1 cellular context compared by ENCODE assay signal in genomic region chr4:184733654-184734524, GRCh38.
TF ChIP-seq lines count a peak whose summit lies in the region.

Gene CENPU (minus strand): TSS chr4:184734096. CDS start chr4:184734062, 34 bp downstream.

TF ChIP-seq in K562, 482 proteins besides CTCF, POLR2A, EP300 and RAD21 (continued from another document and continues in another):
- TF ChIP-seq ELK3 (CRISPR knock-in tag; IDR thresholded peaks at IDR 0.05) (no peak), ZNF77 (CRISPR knock-in tag; IDR thresholded peaks at IDR 0.05) (no peak), HDAC6 (IDR thresholded peaks at IDR 0.05; ENCODE audit: low read depth, low read length) (no peak), JUND (IDR thresholded peaks at IDR 0.05; ENCODE audit: borderline replicate concordance, low read depth, low read length) (peak; percentile 86), JUND (tag; IDR thresholded peaks at IDR 0.05; ENCODE audit: borderline replicate concordance, low read depth, low read length) (no peak), MITF (IDR thresholded peaks at IDR 0.05) (peak; percentile 22; the same call in 1 of the 2 replicates), ZNF143 (CRISPR knock-in tag; IDR thresholded peaks at IDR 0.05) (peak; percentile 6; the same call in 1 of the 2 replicates), DMBX1 (CRISPR knock-in tag; IDR thresholded peaks at IDR 0.05; ENCODE audit: borderline replicate concordance) (no peak), TSHZ1 (CRISPR knock-in tag; IDR thresholded peaks at IDR 0.05) (no peak), THRAP3 (IDR thresholded peaks at IDR 0.05; ENCODE audit: borderline replicate concordance) (peak; percentile 99), CBFB (CRISPR knock-in tag; IDR thresholded peaks at IDR 0.05) (no peak), FOSL1 (tag; conservative IDR thresholded peaks at IDR 0.05) (peak; percentile 54; the same call in 1 of the 2 replicates), TEAD4 (IDR thresholded peaks at IDR 0.05; ENCODE audit: low read length) (peak; percentile 86), TEAD4 (CRISPR knock-in tag; IDR thresholded peaks at IDR 0.05; ENCODE audit: borderline replicate concordance) (no peak), FOXK2 (conservative IDR thresholded peaks at IDR 0.05 in 1 of 2, IDR thresholded peaks at IDR 0.05 in 1 of 2; ENCODE audit: low read depth in 2 of 2) (peak; percentile 94), MCM7 (IDR thresholded peaks at IDR 0.05) (no peak), MEIS2 (IDR thresholded peaks at IDR 0.05; ENCODE audit: partially characterized antibody) (peak; percentile 88), ZNF79 (CRISPR knock-in tag; IDR thresholded peaks at IDR 0.05; ENCODE audit: low read depth) (no peak), TBP (optimal IDR thresholded peaks at IDR 0.05; ENCODE audit: low read depth, low read length) (peak; percentile 83), FIP1L1 (IDR thresholded peaks at IDR 0.05; ENCODE audit: low read depth, low read length, poor library complexity, severe bottlenecking) (peak; percentile 97), NFE2 (IDR thresholded peaks at IDR 0.05; ENCODE audit: low read depth) (peak; percentile 59; the same call in 1 of the 2 replicates), ZBTB7A (IDR thresholded peaks at IDR 0.05; ENCODE audit: borderline replicate concordance, control insufficient read depth, low read depth, low read length) (peak; percentile 98), JUN (IDR thresholded peaks at IDR 0.05; ENCODE audit: borderline replicate concordance, low read depth, low read length) (peak; percentile 86), JUN (CRISPR knock-in tag; IDR thresholded peaks at IDR 0.05; ENCODE audit: borderline replicate concordance) (no peak; the same call in 1 of the 2 replicates), ZNF133 (CRISPR knock-in tag; IDR thresholded peaks at IDR 0.05) (no peak), TFAP4 (CRISPR knock-in tag; IDR thresholded peaks at IDR 0.05; ENCODE audit: borderline replicate concordance) (peak; percentile 99), ZNF699 (CRISPR knock-in tag; IDR thresholded peaks at IDR 0.05; ENCODE audit: insufficient replicate concordance) (no peak), ZBTB12 (CRISPR knock-in tag; IDR thresholded peaks at IDR 0.05) (peak; percentile 25; the same call in 1 of the 2 replicates), ZNF384 (IDR thresholded peaks at IDR 0.05; ENCODE audit: low read depth, low read length) (peak; percentile 64), RFX1 (IDR thresholded peaks at IDR 0.05) (peak; percentile 41; the same call in 1 of the 2 replicates), ZNF197 (CRISPR knock-in tag; IDR thresholded peaks at IDR 0.05; ENCODE audit: low read depth) (peak; percentile 55; the same call in 1 of the 2 replicates), ZNF717 (CRISPR knock-in tag; IDR thresholded peaks at IDR 0.05) (no peak), ZC3H11A (IDR thresholded peaks at IDR 0.05; ENCODE audit: low read depth, low read length) (0 out of 2 replicates have a peak, but pooled peaks have one; percentile 70), AFF4 (CRISPR knock-in tag; IDR thresholded peaks at IDR 0.05) (peak; percentile 79; the same call in 1 of the 2 replicates), MECOM (CRISPR knock-in tag; IDR thresholded peaks at IDR 0.05) (no peak), ETV5 (CRISPR knock-in tag; IDR thresholded peaks at IDR 0.05; ENCODE audit: low read depth) (peak; percentile 81; the same call in 1 of the 2 replicates), ZNF347 (CRISPR knock-in tag; IDR thresholded peaks at IDR 0.05; ENCODE audit: low read depth) (no peak), ETV1 (tag; conservative IDR thresholded peaks at IDR 0.05; ENCODE audit: low read depth) (peak; percentile 66), SMAD2 (IDR thresholded peaks at IDR 0.05; ENCODE audit: low read depth, low read length) (no peak), DLX4 (CRISPR knock-in tag; IDR thresholded peaks at IDR 0.05) (no peak), SMARCA5 (IDR thresholded peaks at IDR 0.05) (no peak), TRIM24 (IDR thresholded peaks at IDR 0.05) (peak; percentile 43 to 78; a peak in 3 of 4 replicates), OTX1 (CRISPR knock-in tag; IDR thresholded peaks at IDR 0.05) (no peak), LEF1 (IDR thresholded peaks at IDR 0.05) (0 out of 2 replicates have a peak, but pooled peaks have one; percentile 24), FOXJ2 (tag; IDR thresholded peaks at IDR 0.05) (peak; percentile 62; the same call in 1 of the 2 replicates), USF1 (CRISPR knock-in tag; IDR thresholded peaks at IDR 0.05) (peak; percentile 95), PTTG1 (tag; IDR thresholded peaks at IDR 0.05; ENCODE audit: low read depth) (no peak), ZNF589 (CRISPR knock-in tag; IDR thresholded peaks at IDR 0.05; ENCODE audit: low read depth) (peak; percentile 86), HSF4 (CRISPR knock-in tag; IDR thresholded peaks at IDR 0.05; ENCODE audit: borderline replicate concordance) (no peak), CCNT2 (IDR thresholded peaks at IDR 0.05; ENCODE audit: borderline replicate concordance, extremely low read depth, insufficient read length, low read depth, low read length) (peak; percentile 79), BCOR (IDR thresholded peaks at IDR 0.05) (no peak; the same call in 1 of the 2 replicates), NCOR1 (IDR thresholded peaks at IDR 0.05) (peak; percentile 44; the same call in 1 of the 2 replicates), CBFA2T3 (IDR thresholded peaks at IDR 0.05) (peak; percentile 48), RBM22 (IDR thresholded peaks at IDR 0.05; ENCODE audit: low read depth, low read length, poor library complexity, severe bottlenecking) (peak; percentile 80), ZNF431 (CRISPR knock-in tag; IDR thresholded peaks at IDR 0.05) (peak; percentile 60; the same call in 1 of the 2 replicates), KLF13 (tag; IDR thresholded peaks at IDR 0.05; ENCODE audit: borderline replicate concordance, low read depth) (peak; percentile 48; the same call in 1 of the 2 replicates), GABPB1 (CRISPR knock-in tag; IDR thresholded peaks at IDR 0.05) (peak; percentile 83; the same call in 1 of the 2 replicates), PRPF4 (IDR thresholded peaks at IDR 0.05; ENCODE audit: insufficient read depth, low read depth, low read length, poor library complexity, severe bottlenecking) (no peak), RCOR1 (IDR thresholded peaks at IDR 0.05; ENCODE audit: borderline replicate concordance in 1 of 2, low read depth in 2 of 2, low read length in 2 of 2) (peak; percentile 66 to 72; a peak in 3 of 4 replicates), ZNF232 (CRISPR knock-in tag; IDR thresholded peaks at IDR 0.05) (peak; percentile 88), SNIP1 (IDR thresholded peaks at IDR 0.05; ENCODE audit: low read depth) (no peak), SMARCB1 (IDR thresholded peaks at IDR 0.05; ENCODE audit: insufficient read length, low read depth) (no peak), TFAM (CRISPR knock-in tag; conservative IDR thresholded peaks at IDR 0.05) (no peak), ELF1 (tag; IDR thresholded peaks at IDR 0.05) (peak; percentile 78), NBN (IDR thresholded peaks at IDR 0.05; ENCODE audit: low read depth) (peak; percentile 93; the same call in 1 of the 2 replicates), NFRKB (IDR thresholded peaks at IDR 0.05; ENCODE audit: low read depth) (peak; percentile 47; the same call in 1 of the 2 replicates), HNRNPLL (IDR thresholded peaks at IDR 0.05; ENCODE audit: low read depth, low read length, poor library complexity, severe bottlenecking) (peak; percentile 58)
